8 cellular contexts compared by ENCODE assay signal in the genomic region with DNA sequence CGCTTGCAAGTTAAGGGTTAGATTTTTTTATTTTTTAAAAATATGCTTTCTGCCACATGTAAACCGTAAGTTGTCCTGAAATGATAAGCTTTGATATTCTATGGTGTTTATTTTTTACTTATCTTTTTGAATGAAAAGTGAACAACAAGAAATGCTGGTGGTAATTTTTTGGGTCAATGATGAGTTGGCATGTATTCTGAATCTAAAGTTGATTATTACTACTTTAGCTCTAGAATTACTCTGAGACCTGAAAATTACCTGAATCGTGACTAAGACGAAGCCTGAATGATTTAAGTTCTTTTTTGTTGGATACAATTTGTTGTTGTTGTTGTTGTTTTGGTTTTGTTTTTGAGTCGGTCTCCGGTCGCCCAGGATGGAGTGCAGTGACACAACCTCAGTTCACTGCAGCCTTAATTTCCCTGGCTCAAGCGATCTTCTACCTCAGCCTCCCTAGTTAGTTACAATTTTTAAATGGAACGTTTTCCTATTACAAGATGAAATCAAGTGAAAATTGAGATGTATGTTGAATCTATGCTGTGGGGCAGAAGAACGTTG. TPM values are rescaled to one million over a fixed set of nuclear protein-coding genes. Genes with fewer than 3 reads are reported as not detected.
DNase-seq lines count a peak whose midpoint lies in the region; ATAC-seq, FAIRE-seq and TF ChIP-seq lines count a peak whose summit lies in the region.

No MANE protein-coding gene starts in this region.

- H3K9me3 ChIP-seq in T-helper 17 cell (ENCODE audit: control insufficient read depth, low read length, poor library complexity, severe bottlenecking) (no peaks in the 10 kb centered on the region), sigmoid colon (no peaks in the 10 kb centered on the region)

- H3K4me3 ChIP-seq in fibroblast of the aortic adventitia (ENCODE audit: low read depth, low read length): peak overlapping the region; percentile 98
- peak overlapping the region; percentile 50 to 71 (median 70) for H3K4me3 ChIP-seq in sigmoid colon

- peak overlapping the region; percentile 96 for H3K4me3 Mint-ChIP-seq in T-helper 17 cell

- no peak for ATAC-seq in T-helper 17 cell
- no peak for ATAC-seq in GM18498 (IDR thresholded peaks at IDR 0.05; ENCODE audit: unreplicated experiment)

- peaks cover 9% of the 10 kb centered on the region for H3K36me3 Mint-ChIP-seq in T-helper 17 cell (ENCODE audit: low read depth)

- peaks cover under 1 to 39% (median 9%) of the 10 kb centered on the region in 4 donors for H3K36me3 ChIP-seq in sigmoid colon

- no peaks in the 10 kb centered on the region for H3K27me3 Mint-ChIP-seq in T-helper 17 cell

- H3K4me1 Mint-ChIP-seq in T-helper 17 cell: peaks cover 43% of the 10 kb centered on the region

- no peak for TF ChIP-seq EP300 in sigmoid colon (IDR thresholded peaks at IDR 0.05)

- intact Hi-C loops in sigmoid colon (cut with DNase I): loop anchor here (1.0 kb wide), 1 partner anchor 63 kb away; a partner anchor contains a TSS

- TF ChIP-seq POLR2A in GM19099 (IDR thresholded peaks at IDR 0.05; ENCODE audit: extremely low read depth, insufficient read length, low read depth) (peak; percentile 24), sigmoid colon (IDR thresholded peaks at IDR 0.05) (no peak)

- peak overlapping the region; percentile 79 to 85 (median 85) for H3K27ac ChIP-seq in sigmoid colon

- no peak for TF ChIP-seq CTCF in fibroblast of the aortic adventitia (IDR thresholded peaks at IDR 0.05; ENCODE audit: insufficient read depth, low read length)
- TF ChIP-seq CTCF in sigmoid colon (IDR thresholded peaks at IDR 0.05): no peak

- DNase-seq in T-helper 17 cell (no peak), fibroblast of the aortic adventitia (ENCODE audit: low read depth) (no peak), sigmoid colon (no peak), dermis blood vessel endothelial cell (no peak), urothelium cell line (ENCODE audit: low spot score) (no peak), NCI-H146 treated with DMSO at 0.1 percent for 48 hours (lab: John Stamatoyannopoulos, UW; ENCODE audit: unreplicated experiment) (no peak)

- FAIRE-seq in urothelium cell line (lab: Jason Lieb, UNC): no peak

- H3K4me1 ChIP-seq in sigmoid colon: peaks cover 5 to 49% (median 38%) of the 10 kb centered on the region in 4 donors

- peak overlapping the region; percentile 98 for H3K27ac Mint-ChIP-seq in T-helper 17 cell

- no peaks in the 10 kb centered on the region for H3K27me3 ChIP-seq in sigmoid colon

- WGBS in sigmoid colon, 2 donors: 1 to 4% methylated on average over 10 of the region's 10 CpGs

RNA-seq across cellular contexts. Expression of a gene that starts 0.9 kb away (rescaled TPM):
- total RNA-seq in T-helper 17 cell (100 to 1,000 TPM; 123 to 163 TPM), fibroblast of the aortic adventitia (ENCODE audit: low replicate concordance) (82.5 and 91.8 TPM in 2 replicates), sigmoid colon (10 to 100 TPM; 33.2 to 65.8 (median 52.5) TPM), dermis blood vessel endothelial cell (76.0 and 79.6 TPM in 2 replicates)
- polyA plus RNA-seq in sigmoid colon: 10 to 100 TPM; 48.3 to 61.3 (median 57.9) TPM

RNA-seq across cellular contexts. Expression of a gene that starts 9.7 kb away (rescaled TPM):
- total RNA-seq in T-helper 17 cell: under 1 TPM; 0.26 to 0.27 TPM
- total RNA-seq in fibroblast of the aortic adventitia (ENCODE audit: low replicate concordance): 0.09 and 0.16 TPM in 2 replicates
- total RNA-seq in sigmoid colon: under 1 TPM in 3 of 4 donors, not detected in 1; 0.41 to 0.71 (median 0.66) TPM
- under 1 TPM in 1 of 3 donors, not detected in 2; 0.07 TPM for polyA plus RNA-seq in sigmoid colon
- 0.14 and 0.34 TPM in 2 replicates for total RNA-seq in dermis blood vessel endothelial cell
